ENCODE assay signal across 12 cellular contexts in genomic region chr4:17092990-17093880, GRCh38.
DNase-seq lines count a peak whose midpoint lies in the region; ATAC-seq and TF ChIP-seq lines count a peak whose summit lies in the region.
"Had no signal": no experiment of that assay in that cellular context is flagged by ENCODE, and none has a peak within 500 bp of the region (broad histone marks: within the 10 kb centered on the region; RNA-seq: fewer than 3 reads in every experiment).

No MANE protein-coding gene starts in this region.

- H3K36me3 Mint-ChIP-seq in activated CD4-positive, alpha-beta T cell treated with anti-CD3 and anti-CD28 coated beads, Interleukin-2, amount 10 ng/mL, durations not matched to agents 24 days and 14 days (ENCODE audit: low read depth) = no peaks in the 10 kb centered on the region
- no peaks in the 10 kb centered on the region for H3K36me3 Mint-ChIP-seq in activated T-helper 2 cell treated with anti-CD3 and anti-CD28 coated beads, Interferon-gamma antibody, Interleukin-2, Interleukin-4, amounts not matched to agents 10 μg/mL and 5 μg/mL and 100 μg/mL, durations not matched to agents 14 hours and 24 hours and 36 hours (ENCODE audit: low read depth)

- H3K36me3 ChIP-seq in sigmoid colon = no peaks in the 10 kb centered on the region
- H3K36me3 ChIP-seq: ascending aorta had no signal

- no peak overlapping the region for H3K4me3 Mint-ChIP-seq in activated CD4-positive, alpha-beta T cell treated with anti-CD3 and anti-CD28 coated beads, Interleukin-2, amount 10 ng/mL, durations not matched to agents 24 days and 14 days
- no peak overlapping the region for H3K4me3 Mint-ChIP-seq in activated T-helper 2 cell treated with anti-CD3 and anti-CD28 coated beads, Interferon-gamma antibody, Interleukin-2, Interleukin-4, amounts not matched to agents 10 μg/mL and 5 μg/mL and 100 μg/mL, durations not matched to agents 14 hours and 24 hours and 36 hours (ENCODE audit: low read depth)

- ATAC-seq in left ventricle myocardium superior (peak; percentile 28), Right ventricle myocardium superior (ENCODE audit: poor library complexity) (no peak), HG02610 (IDR thresholded peaks at IDR 0.05; ENCODE audit: unreplicated experiment) (peak; percentile 91), HG03378 (IDR thresholded peaks at IDR 0.05; ENCODE audit: unreplicated experiment) (peak; percentile 95)

- H3K27me3 Mint-ChIP-seq in activated CD4-positive, alpha-beta T cell treated with anti-CD3 and anti-CD28 coated beads, Interleukin-2, amount 10 ng/mL, durations not matched to agents 24 days and 14 days = no peaks in the 10 kb centered on the region
- H3K27me3 Mint-ChIP-seq in activated T-helper 2 cell treated with anti-CD3 and anti-CD28 coated beads, Interferon-gamma antibody, Interleukin-2, Interleukin-4, amounts not matched to agents 10 μg/mL and 5 μg/mL and 100 μg/mL, durations not matched to agents 14 hours and 24 hours and 36 hours (ENCODE audit: low read depth) = no peaks in the 10 kb centered on the region

- no peaks in the 10 kb centered on the region for H3K9me3 Mint-ChIP-seq in activated CD4-positive, alpha-beta T cell treated with anti-CD3 and anti-CD28 coated beads, Interleukin-2, amount 10 ng/mL, durations not matched to agents 24 days and 14 days
- H3K9me3 Mint-ChIP-seq in activated T-helper 2 cell treated with anti-CD3 and anti-CD28 coated beads, Interferon-gamma antibody, Interleukin-2, Interleukin-4, amounts not matched to agents 10 μg/mL and 5 μg/mL and 100 μg/mL, durations not matched to agents 14 hours and 24 hours and 36 hours = no peaks in the 10 kb centered on the region

- no peaks in the 10 kb centered on the region for H3K4me1 Mint-ChIP-seq in activated CD4-positive, alpha-beta T cell treated with anti-CD3 and anti-CD28 coated beads, Interleukin-2, amount 10 ng/mL, durations not matched to agents 24 days and 14 days
- H3K4me1 Mint-ChIP-seq in activated T-helper 2 cell treated with anti-CD3 and anti-CD28 coated beads, Interferon-gamma antibody, Interleukin-2, Interleukin-4, amounts not matched to agents 10 μg/mL and 5 μg/mL and 100 μg/mL, durations not matched to agents 14 hours and 24 hours and 36 hours (ENCODE audit: low read depth) = peaks cover 6% of the 10 kb centered on the region

- no peak overlapping the region for H3K27ac ChIP-seq in sigmoid colon
- H3K27ac ChIP-seq: ascending aorta, skin epidermis had no signal

- intact Hi-C loops in left ventricle myocardium superior (cut with micrococcal nuclease) (no loop called here), Right ventricle myocardium superior (cut with DNase I) (no loop called here), sigmoid colon (cut with DNase I) (no loop called here)
- intact Hi-C loops in activated CD4-positive, alpha-beta T cell treated with anti-CD3 and anti-CD28 coated beads, Interleukin-2, amount 10 ng/mL, durations not matched to agents 24 days and 14 days (cut with micrococcal nuclease) = no loop called here
- intact Hi-C loops in activated T-helper 2 cell treated with anti-CD3 and anti-CD28 coated beads, Interferon-gamma antibody, Interleukin-2, Interleukin-4, amounts not matched to agents 10 μg/mL and 5 μg/mL and 100 μg/mL, durations not matched to agents 14 hours and 24 hours and 36 hours (cut with micrococcal nuclease) = no loop called here

- no peak for TF ChIP-seq CTCF in sigmoid colon (IDR thresholded peaks at IDR 0.05)

- no peaks in the 10 kb centered on the region for H3K4me1 ChIP-seq in sigmoid colon
- H3K4me1 ChIP-seq: ascending aorta had no signal

- no peaks in the 10 kb centered on the region for H3K27me3 ChIP-seq in sigmoid colon
- H3K27me3 ChIP-seq: ascending aorta had no signal

- no peak overlapping the region for H3K4me3 ChIP-seq in sigmoid colon
- H3K4me3 ChIP-seq: ascending aorta, skin epidermis had no signal

- H3K27ac Mint-ChIP-seq in activated CD4-positive, alpha-beta T cell treated with anti-CD3 and anti-CD28 coated beads, Interleukin-2, amount 10 ng/mL, durations not matched to agents 24 days and 14 days = no peak overlapping the region
- no peak overlapping the region for H3K27ac Mint-ChIP-seq in activated T-helper 2 cell treated with anti-CD3 and anti-CD28 coated beads, Interferon-gamma antibody, Interleukin-2, Interleukin-4, amounts not matched to agents 10 μg/mL and 5 μg/mL and 100 μg/mL, durations not matched to agents 14 hours and 24 hours and 36 hours

- DNase-seq in left ventricle myocardium superior (no peak), Right ventricle myocardium superior (no peak), NCI-H1417 (lab: John Stamatoyannopoulos, UW) (no peak), sigmoid colon (no peak)
- DNase-seq in activated CD4-positive, alpha-beta T cell treated with anti-CD3 and anti-CD28 coated beads, Interleukin-2, amount 10 ng/mL, durations not matched to agents 24 days and 14 days = no peak
- no peak for DNase-seq in activated T-helper 2 cell treated with anti-CD3 and anti-CD28 coated beads, Interferon-gamma antibody, Interleukin-2, Interleukin-4, amounts not matched to agents 10 μg/mL and 5 μg/mL and 100 μg/mL, durations not matched to agents 14 hours and 24 hours and 36 hours (ENCODE audit: low spot score)
- DNase-seq: DND-41, NCI-H345 had no signal

- TF ChIP-seq POLR2A in sigmoid colon (IDR thresholded peaks at IDR 0.05) = no peak

- 56 to 68% methylated on average over 7 of the region's 7 CpGs for WGBS in sigmoid colon, 2 donors

- no peaks in the 10 kb centered on the region for H3K9me3 ChIP-seq in sigmoid colon
- H3K9me3 ChIP-seq: ascending aorta had no signal

- no peak for TF ChIP-seq EP300 in sigmoid colon (IDR thresholded peaks at IDR 0.05)
